ENCODE assay signal across 8 cellular contexts in genomic region chr20:2752631-2753455, GRCh38. TPM values are rescaled to one million over a fixed set of nuclear protein-coding genes. Genes with fewer than 3 reads are reported as not detected.
A peak's percentile ranks its signal among the peaks of the same experiment; 100 is the strongest.
DNase-seq lines count a peak whose midpoint lies in the region; ATAC-seq and TF ChIP-seq lines count a peak whose summit lies in the region.

No MANE protein-coding gene starts in this region.

- H3K9me3 ChIP-seq in gastroesophageal sphincter (no peaks in the 10 kb centered on the region), prostate gland (no peaks in the 10 kb centered on the region)

- H3K27ac ChIP-seq in gastroesophageal sphincter: no peak overlapping the region
- peak overlapping the region; percentile 78 to 92 for H3K27ac ChIP-seq in prostate gland

- peak in 3 of 4 experiments; percentile 30 to 58 (median 42) for TF ChIP-seq CTCF in gastroesophageal sphincter (IDR thresholded peaks at IDR 0.05)
- peak; percentile 46 to 79 (median 58) for TF ChIP-seq CTCF in prostate gland (IDR thresholded peaks at IDR 0.05)

- DNase-seq in SKM-1 treated with dmso at 0.1 percent for 144 hours (lab: John Stamatoyannopoulos, UW; ENCODE audit: unreplicated experiment) (peak; percentile 2), SKM-1 (lab: John Stamatoyannopoulos, UW; ENCODE audit: unreplicated experiment) (no peak), NCI-H1694 treated with DMSO at 0.1 percent for 48 hours (lab: John Stamatoyannopoulos, UW) (peak; percentile 58), activated T-helper 1 cell treated with Interleukin-2 at 50 U/mL for 16 hours (ENCODE audit: low read depth) (peak; percentile 27), prostate gland (ENCODE audit: low spot score) (no peak)

- H3K36me3 ChIP-seq in gastroesophageal sphincter (peaks cover 0 to 7% of the 10 kb centered on the region in 2 donors), prostate gland (no peaks in the 10 kb centered on the region)

- H3K4me1 ChIP-seq in gastroesophageal sphincter (peaks cover 0 to 35% (median 14%) of the 10 kb centered on the region in 3 donors), prostate gland (replicated peaks) (peaks cover 17% of the 10 kb centered on the region)

- H3K4me3 ChIP-seq in gastroesophageal sphincter (peak overlapping the region; percentile 10 to 52), prostate gland (peak overlapping the region; percentile 40 to 55)

- no peak for ATAC-seq in gastroesophageal sphincter
- ATAC-seq in HG02852 (IDR thresholded peaks at IDR 0.05; ENCODE audit: unreplicated experiment): no peak
- ATAC-seq in HG02623 (IDR thresholded peaks at IDR 0.05; ENCODE audit: unreplicated experiment): no peak

- TF ChIP-seq EP300 in gastroesophageal sphincter (IDR thresholded peaks at IDR 0.05): no peak

- TF ChIP-seq POLR2A in gastroesophageal sphincter (IDR thresholded peaks at IDR 0.05): no peak
- TF ChIP-seq POLR2A in prostate gland (IDR thresholded peaks at IDR 0.05): no peak

- peaks cover 90% of the 10 kb centered on the region for H3K27me3 ChIP-seq in gastroesophageal sphincter
- H3K27me3 ChIP-seq in prostate gland (replicated peaks; ENCODE audit: insufficient read depth): no peaks in the 10 kb centered on the region

- WGBS in gastroesophageal sphincter (ENCODE audit: low coverage in 1 of 2), 2 donors: 31% methylated on average over 4 of the region's 41 CpGs; no CpG with 5 or more reads in 1 of the 2 donors
- 14% methylated on average over 32 of the region's 41 CpGs for WGBS in prostate gland

- intact Hi-C loops in prostate gland (cut with DNase I): no loop called here

RNA-seq across cellular contexts. Expression of gene CPXM1, which starts 47.6 kb away (rescaled TPM):
- 1 to 10 TPM in 3 of 4 donors, not detected in 1; 1.9 to 7.1 (median 2.3) TPM for total RNA-seq in gastroesophageal sphincter
- total RNA-seq in prostate gland: 10 to 100 TPM in 1 of 2 donors, 1 to 10 TPM in 1; 7.4 to 35.5 TPM

Comparison
In these comparisons a context has a peak if more than half of its experiments do, and no peak if none do; other contexts are left out.
1. DNase-seq: peak in SKM-1 treated with dmso at 0.1 percent for 144 hours (single experiment), NCI-H1694 treated with DMSO at 0.1 percent for 48 hours (single experiment) and activated T-helper 1 cell treated with Interleukin-2 at 50 U/mL for 16 hours (single experiment); none in SKM-1 (single experiment) and prostate gland (single experiment).
2. H3K27ac ChIP-seq: peak in prostate gland (2 of 2); none in gastroesophageal sphincter (0 of 4).